27 cellular contexts compared by ENCODE assay signal in genomic region chr10:45483002-45483401, GRCh38.
"Had no signal": no experiment of that assay in that cellular context is flagged by ENCODE, and none has a peak within 500 bp of the region (broad histone marks: within the 10 kb centered on the region; RNA-seq: fewer than 3 reads in every experiment).

No MANE protein-coding gene starts in this region.

- H3K36me3 ChIP-seq: pancreas, thoracic aorta, thyroid gland, vagina had no signal

- H3K27ac ChIP-seq: neutrophil, pancreas, psoas muscle, skin epidermis, spleen, stomach, thoracic aorta, thyroid gland, tibial nerve, upper lobe of left lung, vagina had no signal

- H3K27ac Mint-ChIP-seq: natural killer cell treated with Interleukin-12 subunit alpha and Interleukin-12 subunit beta and Interleukin-15 and Interleukin-18, amount 100 ng/mL, for 72 hours; nephron progenitor cell; stimulated activated naive B cell treated with anti-CD40 and anti-IgM and Interleukin-4, amounts not matched to agents 10 μg/mL and 1 μg/mL and 100 μg/mL, for 72 hours; stimulated activated naive CD8-positive, alpha-beta T cell treated with anti-CD3 and anti-CD28 coated beads, Interleukin-15, Interleukin-2, amounts not matched to agents 100 ng/mL and 50 ng/mL, for 24 hours had no signal

- H3K9me3 ChIP-seq: neutrophil, pancreas, thoracic aorta, thyroid gland, upper lobe of left lung, vagina had no signal

- H3K4me3 Mint-ChIP-seq: naive thymus-derived CD8-positive, alpha-beta T cell; natural killer cell treated with Interleukin-12 subunit alpha and Interleukin-12 subunit beta and Interleukin-15 and Interleukin-18, amount 100 ng/mL, for 72 hours; nephron progenitor cell; neural crest cell; stimulated activated naive B cell treated with anti-CD40 and anti-IgM and Interleukin-4, amounts not matched to agents 10 μg/mL and 1 μg/mL and 100 μg/mL, for 72 hours; stimulated activated naive CD8-positive, alpha-beta T cell treated with anti-CD3 and anti-CD28 coated beads, Interleukin-15, Interleukin-2, amounts not matched to agents 100 ng/mL and 50 ng/mL, for 24 hours had no signal

- H3K4me1 Mint-ChIP-seq: nephron progenitor cell, neural crest cell had no signal

- H3K4me3 ChIP-seq: pancreas, psoas muscle, skin epidermis, smooth muscle cell, spleen, stomach, thoracic aorta, thyroid gland, tibial nerve, upper lobe of left lung, vagina had no signal

- DNase-seq: naive thymus-derived CD8-positive, alpha-beta T cell; nephron progenitor cell; nucleus accumbens; pancreas; psoas muscle; right cardiac atrium; spleen; stimulated activated CD4-positive, alpha-beta T cell treated with anti-CD3 and anti-CD28 coated beads, Interleukin-12 subunit alpha, Interleukin-12 subunit beta, amount 100 ng/mL, for 4 hours; stimulated activated CD4-positive, alpha-beta T cell treated with anti-CD3 and anti-CD28 coated beads, Interleukin-1b, Interleukin-23, amount 100 ng/mL, for 48 hours; stimulated activated CD4-positive, alpha-beta T cell treated with anti-CD3 and anti-CD28 coated beads, Interleukin-4, amount 100 ng/mL, for 1 hour; stimulated activated CD4-positive, alpha-beta T cell treated with anti-CD3 and anti-CD28 coated beads, Interleukin-4, amount 100 ng/mL, for 4 hours; stimulated activated CD8-positive, alpha-beta memory T cell treated with anti-CD3 and anti-CD28 coated beads, Interleukin-4, amount 100 ng/mL, for 48 hours; stimulated activated naive B cell treated with anti-CD40 and anti-IgM and Interleukin-4, amounts not matched to agents 10 μg/mL and 1 μg/mL and 100 μg/mL, for 72 hours; stimulated activated naive CD4-positive, alpha-beta T cell treated with Interleukin-2 at 50 U/mL for 16 hours; stomach; thyroid gland; upper lobe of left lung had no signal

- H3K4me1 ChIP-seq: pancreas, psoas muscle, spleen, stomach, thyroid gland, tibial nerve, upper lobe of left lung, vagina had no signal

- ATAC-seq: naive thymus-derived CD8-positive, alpha-beta T cell; natural killer cell treated with Interleukin-12 subunit alpha and Interleukin-12 subunit beta and Interleukin-15 and Interleukin-18, amount 100 ng/mL, for 72 hours; pancreas; psoas muscle; right cardiac atrium; sciatic nerve; stimulated activated naive B cell treated with anti-CD40 and anti-IgM and Interleukin-4, amounts not matched to agents 10 μg/mL and 1 μg/mL and 100 μg/mL, for 72 hours had no signal

- H3K27me3 Mint-ChIP-seq: naive thymus-derived CD8-positive, alpha-beta T cell; natural killer cell treated with Interleukin-12 subunit alpha and Interleukin-12 subunit beta and Interleukin-15 and Interleukin-18, amount 100 ng/mL, for 72 hours; stimulated activated naive B cell treated with anti-CD40 and anti-IgM and Interleukin-4, amounts not matched to agents 10 μg/mL and 1 μg/mL and 100 μg/mL, for 72 hours; stimulated activated naive CD8-positive, alpha-beta T cell treated with anti-CD3 and anti-CD28 coated beads, Interleukin-15, Interleukin-2, amounts not matched to agents 100 ng/mL and 50 ng/mL, for 24 hours had no signal

- H3K27me3 ChIP-seq: neutrophil, pancreas, spleen, stomach, thyroid gland, tibial nerve, upper lobe of left lung, vagina had no signal
